31 cellular contexts compared by ENCODE assay signal in the genomic region with DNA sequence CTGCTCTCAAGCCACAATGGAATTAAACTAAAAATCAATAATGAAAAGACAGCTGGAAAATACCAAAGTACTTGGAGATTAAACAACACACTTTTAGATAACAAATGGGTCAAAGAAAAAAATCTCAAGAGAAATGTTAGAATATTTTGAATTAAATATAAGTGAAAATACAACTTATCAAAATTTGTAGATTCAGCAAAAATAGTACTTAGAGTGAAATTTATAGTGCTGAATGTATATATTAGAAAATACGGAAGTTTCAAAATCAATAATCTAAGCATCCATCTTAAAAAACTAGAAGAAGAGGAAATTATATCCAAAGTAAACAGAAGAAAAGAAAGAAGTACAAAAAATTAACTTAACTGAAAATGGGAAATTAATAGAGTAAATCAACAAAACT.
"Had no signal": no experiment of that assay in that cellular context is flagged by ENCODE, and none has a peak within 500 bp of the region (broad histone marks: within the 10 kb centered on the region; RNA-seq: fewer than 3 reads in every experiment).

No MANE protein-coding gene starts in this region.

- DNase-seq: natural killer cell; occipital lobe; ovary; posterior cingulate gyrus; psoas muscle; right cardiac atrium; spleen; stimulated activated CD4-positive, alpha-beta T cell treated with anti-CD3 and anti-CD28 coated beads, Interleukin-12 subunit alpha, Interleukin-12 subunit beta, amount 100 ng/mL, for 4 hours; stimulated activated CD4-positive, alpha-beta T cell treated with anti-CD3 and anti-CD28 coated beads, Interleukin-1b, Interleukin-23, amount 100 ng/mL, for 48 hours; stimulated activated CD4-positive, alpha-beta T cell treated with anti-CD3 and anti-CD28 coated beads, Interleukin-4, amount 100 ng/mL, for 1 hour; stimulated activated CD4-positive, alpha-beta T cell treated with anti-CD3 and anti-CD28 coated beads, Interleukin-4, amount 100 ng/mL, for 4 hours; stimulated activated CD8-positive, alpha-beta memory T cell treated with anti-CD3 and anti-CD28 coated beads, Interleukin-4, amount 100 ng/mL, for 48 hours; stimulated activated naive CD4-positive, alpha-beta T cell; stimulated activated naive CD8-positive, alpha-beta T cell treated with anti-CD3 and anti-CD28 coated beads, Interleukin-15, amount 100 ng/mL, for 72 hours; stimulated activated naive CD8-positive, alpha-beta T cell treated with anti-CD3 and anti-CD28 coated beads, Interleukin-15, Interleukin-2, amounts not matched to agents 100 U/mL and 50 U/mL, for 24 hours; substantia nigra; testis; tibial artery; transverse colon; upper lobe of right lung; uterus had no signal

- H3K9ac ChIP-seq: neural progenitor cell, parathyroid adenoma had no signal

- H3K4me1 Mint-ChIP-seq: natural killer cell; stimulated activated memory B cell treated with anti-CD40 and anti-IgM and Interleukin-4, amounts not matched to agents 10 μg/mL and 1 μg/mL and 100 μg/mL, for 72 hours; stimulated activated naive CD8-positive, alpha-beta T cell treated with anti-CD3 and anti-CD28 coated beads, Interleukin-15, amount 100 ng/mL, for 72 hours had no signal

- H3K27me3 Mint-ChIP-seq: progenitor cell of endocrine pancreas; stimulated activated memory B cell treated with anti-CD40 and anti-IgM and Interleukin-4, amounts not matched to agents 10 μg/mL and 1 μg/mL and 100 μg/mL, for 72 hours; stimulated activated naive CD8-positive, alpha-beta T cell treated with anti-CD3 and anti-CD28 coated beads, Interleukin-15, amount 100 ng/mL, for 72 hours; type B pancreatic cell had no signal

- H3K27me3 ChIP-seq: neural progenitor cell, ovary, spleen, suprapubic skin, testis, tibial artery, transverse colon, upper lobe of right lung, uterus had no signal

- H3K27ac Mint-ChIP-seq: natural killer cell; nephron; neural progenitor cell; progenitor cell of endocrine pancreas; stimulated activated memory B cell treated with anti-CD40 and anti-IgM and Interleukin-4, amounts not matched to agents 10 μg/mL and 1 μg/mL and 100 μg/mL, for 72 hours; stimulated activated naive CD8-positive, alpha-beta T cell treated with anti-CD3 and anti-CD28 coated beads, Interleukin-15, amount 100 ng/mL, for 72 hours; type B pancreatic cell had no signal

- H3K27ac ChIP-seq: neural progenitor cell, ovary, parathyroid adenoma, psoas muscle, skin epidermis, suprapubic skin, testis, tibial artery, transverse colon, upper lobe of right lung, uterus had no signal

- ATAC-seq: natural killer cell; psoas muscle; right cardiac atrium; sciatic nerve; stimulated activated memory B cell treated with anti-CD40 and anti-IgM and Interleukin-4, amounts not matched to agents 10 μg/mL and 1 μg/mL and 100 μg/mL, for 72 hours; stimulated activated naive CD8-positive, alpha-beta T cell treated with anti-CD3 and anti-CD28 coated beads, Interleukin-15, amount 100 ng/mL, for 72 hours; stimulated activated naive CD8-positive, alpha-beta T cell treated with anti-CD3 and anti-CD28 coated beads, Interleukin-15, Interleukin-2, amounts not matched to agents 100 U/mL and 50 U/mL, for 24 hours; upper lobe of right lung had no signal

- H3K9me3 ChIP-seq: ovary, psoas muscle, suprapubic skin, testis, tibial artery, transverse colon, upper lobe of right lung, uterus had no signal

- H3K4me3 ChIP-seq: neural progenitor cell, ovary, psoas muscle, skin epidermis, smooth muscle cell, spleen, suprapubic skin, testis, tibial artery, transverse colon, upper lobe of right lung, uterus had no signal

- H3K4me3 Mint-ChIP-seq: natural killer cell; nephron; neural progenitor cell; stimulated activated memory B cell treated with anti-CD40 and anti-IgM and Interleukin-4, amounts not matched to agents 10 μg/mL and 1 μg/mL and 100 μg/mL, for 72 hours; stimulated activated naive CD8-positive, alpha-beta T cell treated with anti-CD3 and anti-CD28 coated beads, Interleukin-15, amount 100 ng/mL, for 72 hours; type B pancreatic cell had no signal

- H3K4me1 ChIP-seq: neural progenitor cell, parathyroid adenoma, psoas muscle, upper lobe of right lung, uterus had no signal

- H3K36me3 ChIP-seq: neural progenitor cell, ovary, spleen, suprapubic skin, tibial artery, transverse colon, upper lobe of right lung, uterus had no signal

- H3K4me2 ChIP-seq: neural progenitor cell, smooth muscle cell had no signal

- H2AFZ ChIP-seq: neural progenitor cell, parathyroid adenoma had no signal

- H3K36me3 Mint-ChIP-seq: natural killer cell; neural progenitor cell; stimulated activated memory B cell treated with anti-CD40 and anti-IgM and Interleukin-4, amounts not matched to agents 10 μg/mL and 1 μg/mL and 100 μg/mL, for 72 hours had no signal
